8 cellular contexts compared by ENCODE assay signal in genomic region chr18:51051105-51051712, GRCh38. TPM values are rescaled to one million over a fixed set of nuclear protein-coding genes. Genes with fewer than 3 reads are reported as not detected.
DNase-seq lines count a peak whose midpoint lies in the region; ATAC-seq and TF ChIP-seq lines count a peak whose summit lies in the region.

No MANE protein-coding gene starts in this region.

- intact Hi-C loops in right lobe of liver (cut with DNase I) = no loop called here

- H3K27ac ChIP-seq in OCI-LY1 (ENCODE audit: low read depth, low read length, poor library complexity, severe bottlenecking) = no peak overlapping the region
- H3K27ac ChIP-seq in right lobe of liver = no peak overlapping the region

- H3K9me2 ChIP-seq in OCI-LY1 (ENCODE audit: low read depth, low read length) = no peaks in the 10 kb centered on the region

- TF ChIP-seq CTCF in OCI-LY1 (IDR thresholded peaks at IDR 0.05; ENCODE audit: low read length) (peak; percentile 82), cardiac fibroblast (IDR thresholded peaks at IDR 0.05; ENCODE audit: low read depth, low read length) (peak; percentile 86), right lobe of liver (IDR thresholded peaks at IDR 0.05) (peak; percentile 72 to 89 (median 82))

- H3F3A ChIP-seq in OCI-LY1 (ENCODE audit: insufficient read depth, low read length) = no peaks in the 10 kb centered on the region

- H3K4me2 ChIP-seq in OCI-LY1 (ENCODE audit: low read length) = no peak overlapping the region

- no peaks in the 10 kb centered on the region for H4K20me1 ChIP-seq in OCI-LY1 (ENCODE audit: insufficient read depth, low read length)

- H3K9me3 ChIP-seq in OCI-LY1 (ENCODE audit: low read length) = no peaks in the 10 kb centered on the region
- no peaks in the 10 kb centered on the region for H3K9me3 ChIP-seq in right lobe of liver

- H3K36me3 ChIP-seq in OCI-LY1 (ENCODE audit: insufficient read depth, low read length) (peaks cover 68% of the 10 kb centered on the region), right lobe of liver (peaks cover 0 to 59% (median 9%) of the 10 kb centered on the region in 4 donors)

- peak; percentile 57 for DNase-seq in EH (ENCODE audit: low read depth)
- DNase-seq in cardiac fibroblast (ENCODE audit: low read depth in 2 of 2) = peak; percentile 73 to 75
- DNase-seq in right lobe of liver = no peak
- no peak for DNase-seq in GM19238 (ENCODE audit: insufficient read length, low spot score)
- no peak for DNase-seq in occipital lobe (lab: John Stamatoyannopoulos, UW)

- H3K27me3 ChIP-seq in OCI-LY1 (ENCODE audit: insufficient read depth, low read length) (no peaks in the 10 kb centered on the region), right lobe of liver (no peaks in the 10 kb centered on the region)

- peak; percentile 74 for ATAC-seq in GM19455 (IDR thresholded peaks at IDR 0.05; ENCODE audit: unreplicated experiment)
- peak; percentile 84 for ATAC-seq in HG03558 (IDR thresholded peaks at IDR 0.05; ENCODE audit: extremely low read depth, unreplicated experiment)
- peak; percentile 89 to 91 (median 90) for ATAC-seq in right lobe of liver

- no peak for TF ChIP-seq POLR2A in right lobe of liver (IDR thresholded peaks at IDR 0.05)

- WGBS in right lobe of liver (ENCODE audit: insufficient coverage, low coverage, low lambda C conversion rate, missing lambda C conversion rate) = 33% methylated on average over 2 of the region's 2 CpGs

- no peak overlapping the region for H2AFZ ChIP-seq in OCI-LY1 (ENCODE audit: low read length)

- no peak overlapping the region for H3K9ac ChIP-seq in OCI-LY1 (ENCODE audit: low read length)

- H3K79me2 ChIP-seq in OCI-LY1 (ENCODE audit: insufficient read depth, low read length) = peaks cover 14% of the 10 kb centered on the region

- H3K4me1 ChIP-seq in OCI-LY1 (ENCODE audit: insufficient read depth, low read length, severe bottlenecking) = peaks cover 4% of the 10 kb centered on the region
- peaks cover 0 to 7% (median 0%) of the 10 kb centered on the region in 4 donors for H3K4me1 ChIP-seq in right lobe of liver

- no peak overlapping the region for H3K4me3 ChIP-seq in OCI-LY1 (ENCODE audit: low read depth, low read length, poor library complexity, severe bottlenecking)
- H3K4me3 ChIP-seq in cardiac fibroblast (replicated peaks in 1 of 2; ENCODE audit: low read depth in 2 of 2, low read length in 2 of 2) = no peak overlapping the region
- H3K4me3 ChIP-seq in right lobe of liver = no peak overlapping the region

RNA-seq across cellular contexts. Expression of gene SMAD4, which starts 21.2 kb away (rescaled TPM):
- 10 to 100 TPM; 40.8 to 71.9 (median 56.6) TPM for total RNA-seq in right lobe of liver
- total RNA-seq in occipital lobe = 80.2 TPM

Comparison
In these comparisons a context has a peak if more than half of its experiments do, and no peak if none do; other contexts are left out.
1. DNase-seq: peak in EH (single experiment) and cardiac fibroblast (2 of 2); none in right lobe of liver (0 of 3), GM19238 (single experiment) and occipital lobe (single experiment).
2. Peak in every context shown above with its lines, with median percentiles within 50 percentile points of each other: ATAC-seq and CTCF ChIP-seq.